8 cellular contexts compared by ENCODE assay signal in the genomic region with DNA sequence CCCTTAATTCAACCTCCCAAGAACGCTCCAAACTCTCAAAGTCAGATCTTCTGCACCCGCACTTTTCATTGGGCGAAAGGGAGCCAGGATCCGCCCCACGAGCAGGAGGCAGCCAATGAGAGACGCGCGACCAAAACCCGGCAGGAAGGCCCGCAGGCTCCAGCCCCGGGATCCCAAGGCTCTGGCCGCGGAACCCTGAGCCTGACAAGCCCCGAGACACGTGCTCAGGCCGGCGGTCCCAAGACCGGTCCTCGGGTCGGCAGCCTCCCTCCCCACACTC. TPM values are rescaled to one million over a fixed set of nuclear protein-coding genes. Genes with fewer than 3 reads are reported as not detected.
DNase-seq lines count a peak whose midpoint lies in the region; ATAC-seq and TF ChIP-seq lines count a peak whose summit lies in the region.

No MANE protein-coding gene starts in this region.

- H3K4me1 ChIP-seq in right cardiac atrium (ENCODE audit: control insufficient read depth, insufficient read depth, low read length) (peaks cover 2% of the 10 kb centered on the region), uterus (peaks cover 10 to 11% of the 10 kb centered on the region in 2 donors)

- peak; percentile 92 for DNase-seq in GM13976 (ENCODE audit: low spot score)
- DNase-seq in NCI-H1417 treated with DMSO at 0.1 percent for 48 hours (lab: John Stamatoyannopoulos, UW) = peak; percentile 10
- DNase-seq in amygdala (lab: John Stamatoyannopoulos, UW) = peak in 55 of 56 donors; percentile 17 to 88 (median 77)
- peak; percentile 90 to 95 (median 95) for DNase-seq in right cardiac atrium
- DNase-seq in putamen (ENCODE audit: low spot score) = peak; percentile 85
- peak; percentile 87 to 89 for DNase-seq in uterus

- peaks cover 26% of the 10 kb centered on the region for H3K4me1 Mint-ChIP-seq in T-helper 1 cell treated with Interleukin-12 subunit alpha and Interleukin-12 subunit beta and Interleukin-4 antibody, amounts not matched to agents 30 μg/mL and 1 μg/mL, for 36 hours (ENCODE audit: low read depth)

- ATAC-seq in HG02759 (IDR thresholded peaks at IDR 0.05; ENCODE audit: unreplicated experiment) (peak; percentile 81), right cardiac atrium (peak; percentile 93 to 94)

- H3K27ac ChIP-seq in right cardiac atrium (ENCODE audit: low read length) (peak overlapping the region; percentile 76), uterus (peak overlapping the region; percentile 87 to 92)

- 0% methylated on average over 20 of the region's 20 CpGs for WGBS in right cardiac atrium

- H3K4me3 ChIP-seq in right cardiac atrium (ENCODE audit: low read length) = peak overlapping the region; percentile 62
- H3K4me3 ChIP-seq in uterus = peak overlapping the region; percentile 67 to 84

- no peaks in the 10 kb centered on the region for H3K9me3 ChIP-seq in right cardiac atrium (ENCODE audit: control insufficient read depth, low read length)
- no peaks in the 10 kb centered on the region for H3K9me3 ChIP-seq in uterus

- peaks cover 21% of the 10 kb centered on the region for H3K36me3 Mint-ChIP-seq in T-helper 1 cell treated with Interleukin-12 subunit alpha and Interleukin-12 subunit beta and Interleukin-4 antibody, amounts not matched to agents 30 μg/mL and 1 μg/mL, for 36 hours (ENCODE audit: low read depth)

- H3K9me3 Mint-ChIP-seq in T-helper 1 cell treated with Interleukin-12 subunit alpha and Interleukin-12 subunit beta and Interleukin-4 antibody, amounts not matched to agents 30 μg/mL and 1 μg/mL, for 36 hours = no peaks in the 10 kb centered on the region

- no peaks in the 10 kb centered on the region for H3K27me3 ChIP-seq in right cardiac atrium (ENCODE audit: control insufficient read depth, insufficient read depth)
- H3K27me3 ChIP-seq in uterus = no peaks in the 10 kb centered on the region

- TF ChIP-seq POLR2A in uterus (IDR thresholded peaks at IDR 0.05) = no peak

- no peak for TF ChIP-seq CTCF in GM13976 (IDR thresholded peaks at IDR 0.05; ENCODE audit: borderline replicate concordance, control extremely low read depth, extremely low read depth, insufficient read depth, missing control alignments)
- no peak for TF ChIP-seq CTCF in uterus (IDR thresholded peaks at IDR 0.05)

- no peaks in the 10 kb centered on the region for H3K36me3 ChIP-seq in uterus

- intact Hi-C loops in right cardiac atrium (cut with DNase I) = no loop called here
- intact Hi-C loops in uterus (cut with DNase I; ENCODE audit: low total_unique reads) = no loop called here

- in situ Hi-C loops in GM13976 (cut with MboI; ENCODE audit: low sequenced_read_pairs, unreplicated experiment) = loop anchor here (25.0 kb wide), 1 partner anchor 727 kb away; no protein-coding TSS in a partner anchor

- no peaks in the 10 kb centered on the region for H3K27me3 Mint-ChIP-seq in T-helper 1 cell treated with Interleukin-12 subunit alpha and Interleukin-12 subunit beta and Interleukin-4 antibody, amounts not matched to agents 30 μg/mL and 1 μg/mL, for 36 hours (ENCODE audit: low read depth)

- peak overlapping the region; percentile 96 for H3K27ac Mint-ChIP-seq in T-helper 1 cell treated with Interleukin-12 subunit alpha and Interleukin-12 subunit beta and Interleukin-4 antibody, amounts not matched to agents 30 μg/mL and 1 μg/mL, for 36 hours

- H3K4me3 Mint-ChIP-seq in T-helper 1 cell treated with Interleukin-12 subunit alpha and Interleukin-12 subunit beta and Interleukin-4 antibody, amounts not matched to agents 30 μg/mL and 1 μg/mL, for 36 hours = peak overlapping the region; percentile 95

RNA-seq across cellular contexts. Expression of a gene that starts 0.4 kb away (rescaled TPM):
- 10 to 100 TPM; 27.5 to 36.1 (median 31.3) TPM for total RNA-seq in right cardiac atrium
- 17.2 TPM for polyA plus RNA-seq in right cardiac atrium
- 10 to 100 TPM; 36.0 to 66.5 (median 59.0) TPM for total RNA-seq in uterus

RNA-seq across cellular contexts. Expression of a gene that starts 0.7 kb away (rescaled TPM):
- 10 to 100 TPM; 10.1 to 15.5 (median 14.2) TPM for total RNA-seq in right cardiac atrium
- 11.6 TPM for polyA plus RNA-seq in right cardiac atrium
- total RNA-seq in uterus = 10 to 100 TPM in 3 of 4 donors, 1 to 10 TPM in 1; 5.0 to 19.0 (median 11.0) TPM

RNA-seq across cellular contexts. Expression of a gene that starts 35.3 kb away (rescaled TPM):
- total RNA-seq in right cardiac atrium (not detected), uterus (1 to 10 TPM in 1 of 4 donors, under 1 TPM in 1, not detected in 2; 0.67 to 2.6 TPM)
- 0.09 TPM for polyA plus RNA-seq in right cardiac atrium

RNA-seq across cellular contexts. Expression of a gene that starts 36.4 kb away (rescaled TPM):
- 10 to 100 TPM; 73.8 to 96.1 (median 76.6) TPM for total RNA-seq in right cardiac atrium
- 43.1 TPM for polyA plus RNA-seq in right cardiac atrium
- total RNA-seq in uterus = 10 to 100 TPM; 21.4 to 79.8 (median 52.9) TPM

RNA-seq across cellular contexts. Expression of a gene that starts 49.3 kb away (rescaled TPM):
- total RNA-seq in right cardiac atrium (not detected), uterus (1 to 10 TPM in 1 of 4 donors, not detected in 3; 6.8 TPM)
- not detected for polyA plus RNA-seq in right cardiac atrium

Comparison
In these comparisons a context has a peak if more than half of its experiments do, and no peak if none do; other contexts are left out.
1. Peak in every context shown above with its lines: DNase-seq, ATAC-seq, H3K4me3 ChIP-seq and H3K27ac ChIP-seq.
2. DNase-seq: peak in every context shown above with its lines; median percentile 95 in right cardiac atrium; 92 in GM13976; 88 in uterus; 85 in putamen; 77 in amygdala; 10 in NCI-H1417 treated with DMSO at 0.1 percent for 48 hours.